3 cellular contexts compared by ENCODE assay signal in the genomic region with DNA sequence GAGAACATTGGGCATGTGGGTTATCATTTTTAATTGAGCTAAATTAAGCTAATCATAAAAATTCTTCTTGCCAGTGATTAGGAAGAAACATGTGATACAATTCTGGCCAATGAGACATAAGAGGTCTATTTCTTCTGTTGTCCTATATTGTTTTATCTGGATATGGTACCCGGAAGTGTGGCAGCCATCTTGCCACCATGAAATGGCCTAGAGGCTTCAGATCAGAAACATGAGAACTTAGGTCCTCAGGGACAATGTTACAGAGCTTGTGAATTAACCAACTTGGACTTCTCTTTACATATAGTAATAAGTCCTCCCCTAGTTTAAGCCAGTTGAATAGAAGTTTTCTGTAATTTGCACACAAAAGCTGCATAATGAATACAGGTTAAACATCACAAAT.
"Had no signal": no experiment of that assay in that cellular context is flagged by ENCODE, and none has a peak within 500 bp of the region (broad histone marks: within the 10 kb centered on the region; RNA-seq: fewer than 3 reads in every experiment).

No MANE protein-coding gene starts in this region.

- DNase-seq: GDM1, GF-D8 had no signal

- H3K4me3 ChIP-seq: GM12878 had no signal
